ENCODE assay signal across 14 cellular contexts in genomic region chr19:2046046-2046907, GRCh38. TPM values are rescaled to one million over a fixed set of nuclear protein-coding genes. Genes with fewer than 3 reads are reported as not detected.
DNase-seq lines count a peak whose midpoint lies in the region; ATAC-seq, FAIRE-seq and TF ChIP-seq lines count a peak whose summit lies in the region.
"Had no signal": no experiment of that assay in that cellular context is flagged by ENCODE, and none has a peak within 500 bp of the region (broad histone marks: within the 10 kb centered on the region; RNA-seq: fewer than 3 reads in every experiment).

No MANE protein-coding gene starts in this region.

- CTCF ChIA-PET in A549 (lab: Yijun Ruan, JAX): interaction anchor here (1.1 to 3.9 kb wide), 4 partner anchors 10 to 27 kb away, joined by 3 to 19 read pairs (median 5); no protein-coding TSS in a partner anchor

- intact Hi-C loops in pancreas (cut with DNase I): no loop called here

- H3K27me3 ChIP-seq in H7 (ENCODE audit: control insufficient read depth, insufficient read depth, low read length) (no peaks in the 10 kb centered on the region), pancreas (no peaks in the 10 kb centered on the region), BE2C (no peaks in the 10 kb centered on the region), MG63 (no peaks in the 10 kb centered on the region)

- TF ChIP-seq EP300 in A549 (IDR thresholded peaks at IDR 0.05): no peak

- DNase-seq in A549 (ENCODE audit: low read depth in 1 of 2, low spot score in 1 of 2): no peak
- DNase-seq in H7: peak; percentile 52
- no peak for DNase-seq in effector memory CD8-positive, alpha-beta T cell
- peak in 5 of 6 donors; percentile 43 to 82 (median 66) for DNase-seq in pancreas
- no peak for DNase-seq in T-helper 1 cell
- no peak for DNase-seq in BE2C
- DNase-seq in MG63: no peak
- DNase-seq: activated CD4-positive, alpha-beta memory T cell treated with anti-CD3 and anti-CD28 coated beads, Interleukin-2, amount 10 ng/mL, durations not matched to agents 7 days and 5 days; activated naive CD4-positive, alpha-beta T cell treated with anti-CD3 and anti-CD28 coated beads, Interleukin-2, amount 10 ng/mL, durations not matched to agents 7 days and 5 days; NCI-H2081; retina had no signal

- H3K4me1 Mint-ChIP-seq in effector memory CD8-positive, alpha-beta T cell (ENCODE audit: low read depth in 2 of 2): peaks cover 28 to 45% of the 10 kb centered on the region in 2 donors

- TF ChIP-seq CTCF in A549 (IDR thresholded peaks at IDR 0.05) (no peak), pancreas (IDR thresholded peaks at IDR 0.05) (no peak), BE2C (IDR thresholded peaks at IDR 0.05; ENCODE audit: low read depth, low read length) (no peak)

- TF ChIP-seq POLR2A in A549 (IDR thresholded peaks at IDR 0.05; ENCODE audit: low read length): no peak

- peak overlapping the region in 1 of 2 donors; percentile 83 for H3K4me3 Mint-ChIP-seq in effector memory CD8-positive, alpha-beta T cell
- H3K4me3 Mint-ChIP-seq: activated CD4-positive, alpha-beta memory T cell treated with anti-CD3 and anti-CD28 coated beads, Interleukin-2, amount 10 ng/mL, durations not matched to agents 7 days and 5 days; activated naive CD4-positive, alpha-beta T cell treated with anti-CD3 and anti-CD28 coated beads, Interleukin-2, amount 10 ng/mL, durations not matched to agents 7 days and 5 days had no signal

- peak overlapping the region; percentile 81 to 96 for H3K27ac Mint-ChIP-seq in effector memory CD8-positive, alpha-beta T cell

- H3K36me3 ChIP-seq in H7 (replicated peaks; ENCODE audit: control insufficient read depth, insufficient read depth, low read length): peaks cover 4% of the 10 kb centered on the region
- H3K36me3 ChIP-seq in pancreas: peaks cover 0 to 7% (median 6%) of the 10 kb centered on the region in 3 donors
- H3K36me3 ChIP-seq in BE2C: peaks cover 38% of the 10 kb centered on the region
- no peaks in the 10 kb centered on the region; the same call in 1 of the 2 replicates for H3K36me3 ChIP-seq in MG63

- ATAC-seq in A549: no peak
- no peak for ATAC-seq in effector memory CD8-positive, alpha-beta T cell (replicated peaks)
- no peak for ATAC-seq in pancreas
- ATAC-seq in GM21423 (IDR thresholded peaks at IDR 0.05; ENCODE audit: unreplicated experiment): no peak

- POLR2A ChIA-PET in A549 (lab: Yijun Ruan, JAX): no interaction called here

- H3K9me3 Mint-ChIP-seq in effector memory CD8-positive, alpha-beta T cell: no peaks in the 10 kb centered on the region
- H3K9me3 Mint-ChIP-seq: activated CD4-positive, alpha-beta memory T cell treated with anti-CD3 and anti-CD28 coated beads, Interleukin-2, amount 10 ng/mL, durations not matched to agents 7 days and 5 days; activated naive CD4-positive, alpha-beta T cell treated with anti-CD3 and anti-CD28 coated beads, Interleukin-2, amount 10 ng/mL, durations not matched to agents 7 days and 5 days; CD14-positive monocyte had no signal

- H3K27me3 Mint-ChIP-seq in effector memory CD8-positive, alpha-beta T cell: no peaks in the 10 kb centered on the region
- H3K27me3 Mint-ChIP-seq: activated CD4-positive, alpha-beta memory T cell treated with anti-CD3 and anti-CD28 coated beads, Interleukin-2, amount 10 ng/mL, durations not matched to agents 7 days and 5 days; activated naive CD4-positive, alpha-beta T cell treated with anti-CD3 and anti-CD28 coated beads, Interleukin-2, amount 10 ng/mL, durations not matched to agents 7 days and 5 days had no signal

- peak overlapping the region; percentile 85 for H3K4me2 ChIP-seq in A549

- H3K4me3 ChIP-seq in A549 (no peak overlapping the region), H7 (ENCODE audit: insufficient read depth, low read depth, low read length) (no peak overlapping the region), pancreas (peak overlapping the region in 2 of 4 donors; percentile 6 to 22), BE2C (ENCODE audit: low read depth, low read length) (no peak overlapping the region), MG63 (no peak overlapping the region)

- H3K27ac ChIP-seq in A549 (peak overlapping the region; percentile 95 to 100), pancreas (peak overlapping the region; percentile 39 to 98 (median 74))

- H3K9me3 ChIP-seq in A549: no peaks in the 10 kb centered on the region
- H3K9me3 ChIP-seq in pancreas: no peaks in the 10 kb centered on the region
- H3K9me3 ChIP-seq in BE2C: no peaks in the 10 kb centered on the region
- H3K9me3 ChIP-seq in MG63: no peaks in the 10 kb centered on the region

- H3K4me1 ChIP-seq in A549 (peaks cover 78% of the 10 kb centered on the region), pancreas (peaks cover 60 to 76% (median 72%) of the 10 kb centered on the region in 3 donors), BE2C (peaks cover 24% of the 10 kb centered on the region)

- 94% methylated on average over 35 of the region's 50 CpGs for WGBS in A549 (ENCODE audit: missing lambda C conversion rate)
- WGBS in pancreas, 2 donors: 74 to 77% methylated on average over 42 to 50 of the region's 50 CpGs

- FAIRE-seq in A549 (lab: Jason Lieb, UNC) (no peak), pancreas (lab: Jason Lieb, UNC) (no peak)
- FAIRE-seq: GM19239 had no signal

- peaks cover 95% of the 10 kb centered on the region for H3K36me3 Mint-ChIP-seq in effector memory CD8-positive, alpha-beta T cell (ENCODE audit: insufficient read depth)

- TF ChIP-seq RAD21 in A549 (conservative IDR thresholded peaks at IDR 0.05 in 1 of 2, IDR thresholded peaks at IDR 0.05 in 1 of 2): no peak

TF ChIP-seq in A549, 52 proteins besides CTCF, POLR2A, EP300 and RAD21 (continues in another document):
- no peak for TF ChIP-seq FOSB (CRISPR knock-in tag; IDR thresholded peaks at IDR 0.05)
- no peak for TF ChIP-seq MYC (IDR thresholded peaks at IDR 0.05; ENCODE audit: borderline replicate concordance, low read length)
- no peak for TF ChIP-seq POLR2AphosphoS2 (conservative IDR thresholded peaks at IDR 0.05; ENCODE audit: low read length)
- TF ChIP-seq BCL3 (IDR thresholded peaks at IDR 0.05): no peak
- no peak for TF ChIP-seq HOXB13 (CRISPR knock-in tag; IDR thresholded peaks at IDR 0.05; ENCODE audit: low read depth)

RNA-seq across cellular contexts. Expression of gene MKNK2, which starts 4.8 kb away (rescaled TPM):
- polyA plus RNA-seq in A549 (2011; rRNA removed) (56.7 and 58.4 TPM in 2 replicates), A549 (2017; fragmentation: RNase III; extraction: RNeasy Plus Mini Kit Qiagen cat#74134 plus additional on column Dnase treatment) (38.8 to 55.4 TPM (median 48.3 TPM) in 3 replicates), pancreas (100 to 1,000 TPM; 102 to 143 TPM)
- 63.4 and 81.9 TPM in 2 replicates for polyA plus RNA-seq in A549 (2012; cell fraction: cytosol; rRNA removed)
- polyA plus RNA-seq in A549 (2012; cell fraction: nucleus; rRNA removed): 83.4 and 134 TPM in 2 replicates
- 63.9 and 84.8 TPM in 2 replicates for polyA minus RNA-seq in A549 (2011; rRNA and poly(A)+ RNA removed)
- 130 and 135 TPM in 2 replicates for total RNA-seq in H7 (2014; rRNA removed; shearing (Covaris generic))
- total RNA-seq in pancreas: 100 to 1,000 TPM; 178 to 446 (median 252) TPM
- polyA plus RNA-seq in BE2C (2012; ENCODE audit: insufficient read depth, insufficient read length, low read depth): 117 TPM
- total RNA-seq in MG63 (2014; rRNA removed; shearing (Covaris generic); ENCODE audit: low replicate concordance): 17.9 and 38.6 TPM in 2 replicates

RNA-seq across cellular contexts. Expression of gene BTBD2, which starts 30.8 kb away (rescaled TPM):
- polyA plus RNA-seq in A549 (2011; rRNA removed) (16.3 and 19.0 TPM in 2 replicates), A549 (2017; fragmentation: RNase III; extraction: RNeasy Plus Mini Kit Qiagen cat#74134 plus additional on column Dnase treatment) (26.7 to 32.7 TPM (median 29.6 TPM) in 3 replicates), pancreas (10 to 100 TPM; 35.6 to 44.4 TPM)
- polyA plus RNA-seq in A549 (2012; cell fraction: cytosol; rRNA removed): 39.6 and 61.5 TPM in 2 replicates
- 66.3 and 81.5 TPM in 2 replicates for polyA plus RNA-seq in A549 (2012; cell fraction: nucleus; rRNA removed)
- 15.0 and 36.0 TPM in 2 replicates for polyA minus RNA-seq in A549 (2011; rRNA and poly(A)+ RNA removed)
- 126 and 129 TPM in 2 replicates for total RNA-seq in H7 (2014; rRNA removed; shearing (Covaris generic))
- total RNA-seq in pancreas: 10 to 100 TPM; 33.9 to 46.4 (median 36.6) TPM
- polyA plus RNA-seq in BE2C (2012; ENCODE audit: insufficient read depth, insufficient read length, low read depth): 80.0 TPM
- 34.4 and 36.4 TPM in 2 replicates for total RNA-seq in MG63 (2014; rRNA removed; shearing (Covaris generic); ENCODE audit: low replicate concordance)

RNA-seq across cellular contexts. Expression of gene MOB3A, which starts 49.8 kb away (rescaled TPM):
- polyA plus RNA-seq in A549 (2011; rRNA removed): 10.9 and 12.9 TPM in 2 replicates
- polyA plus RNA-seq in A549 (2012; cell fraction: cytosol; rRNA removed): 10.9 and 17.2 TPM in 2 replicates
- polyA plus RNA-seq in A549 (2012; cell fraction: nucleus; rRNA removed): 13.7 and 18.2 TPM in 2 replicates
- polyA plus RNA-seq in A549 (2017; fragmentation: RNase III; extraction: RNeasy Plus Mini Kit Qiagen cat#74134 plus additional on column Dnase treatment): 8.4 to 9.1 TPM (median 8.7 TPM) in 3 replicates
- polyA minus RNA-seq in A549 (2011; rRNA and poly(A)+ RNA removed): 19.7 and 26.2 TPM in 2 replicates
- total RNA-seq in H7 (2014; rRNA removed; shearing (Covaris generic)): 7.7 and 8.9 TPM in 2 replicates
- total RNA-seq in pancreas: 10 to 100 TPM; 14.5 to 26.0 (median 17.4) TPM
- polyA plus RNA-seq in pancreas: 10 to 100 TPM in 1 of 2 donors, 1 to 10 TPM in 1; 9.2 to 11.1 TPM
- 9.7 TPM for polyA plus RNA-seq in BE2C (2012; ENCODE audit: insufficient read depth, insufficient read length, low read depth)
- 9.4 and 9.7 TPM in 2 replicates for total RNA-seq in MG63 (2014; rRNA removed; shearing (Covaris generic); ENCODE audit: low replicate concordance)

RNA-seq across cellular contexts. Expression of gene IZUMO4, which starts 50.4 kb away (rescaled TPM):
- polyA plus RNA-seq in A549 (2011; rRNA removed): 0.36 and 0.70 TPM in 2 replicates
- polyA plus RNA-seq in A549 (2012; cell fraction: cytosol; rRNA removed): 0.29 and 0.32 TPM in 2 replicates
- 7.6 and 8.6 TPM in 2 replicates for polyA plus RNA-seq in A549 (2012; cell fraction: nucleus; rRNA removed)
- polyA plus RNA-seq in A549 (2017; fragmentation: RNase III; extraction: RNeasy Plus Mini Kit Qiagen cat#74134 plus additional on column Dnase treatment): 1.0 to 1.8 TPM (median 1.0 TPM) in 3 replicates
- polyA minus RNA-seq in A549 (2011; rRNA and poly(A)+ RNA removed): 0.33 and 0.44 TPM in 2 replicates
- total RNA-seq in H7 (2014; rRNA removed; shearing (Covaris generic)): 0.80 and 0.81 TPM in 2 replicates
- 10 to 100 TPM in 1 of 6 donors, 1 to 10 TPM in 5; 5.2 to 10.5 (median 7.0) TPM for total RNA-seq in pancreas
- polyA plus RNA-seq in pancreas: 10 to 100 TPM; 32.8 to 42.2 TPM
- polyA plus RNA-seq in BE2C (2012; ENCODE audit: insufficient read depth, insufficient read length, low read depth): not detected
- total RNA-seq in MG63 (2014; rRNA removed; shearing (Covaris generic); ENCODE audit: low replicate concordance): not detected in 2 replicates

Comparison
In these comparisons a context has a peak if more than half of its experiments do, and no peak if none do; other contexts are left out.
1. DNase-seq: peak in H7 (single experiment) and pancreas (5 of 6); none in A549 (0 of 2), effector memory CD8-positive, alpha-beta T cell (0 of 3), T-helper 1 cell (0 of 5), BE2C (single experiment) and MG63 (single experiment).